21 cellular contexts compared by ENCODE assay signal in the genomic region with DNA sequence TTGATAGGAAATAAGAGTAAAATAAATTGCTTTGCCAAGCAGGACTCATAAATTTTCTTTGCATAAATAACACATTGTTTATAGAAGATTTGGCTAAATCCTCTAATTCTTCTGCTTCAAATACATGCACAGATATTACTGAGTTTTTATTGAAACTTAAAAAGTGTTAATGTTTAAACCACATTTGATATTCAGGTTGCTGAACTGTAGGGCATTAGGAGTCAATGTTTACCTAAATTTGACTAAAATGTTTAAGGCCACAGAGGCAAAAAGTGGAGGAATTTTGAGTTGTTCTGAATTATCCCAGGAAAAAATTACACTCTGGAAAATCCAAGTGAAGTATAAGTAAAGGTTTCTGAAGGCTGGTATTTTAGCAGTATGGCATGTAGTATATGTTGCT.
"Had no signal": no experiment of that assay in that cellular context is flagged by ENCODE, and none has a peak within 500 bp of the region (broad histone marks: within the 10 kb centered on the region; RNA-seq: fewer than 3 reads in every experiment).

No MANE protein-coding gene starts in this region.

- H3K4me3 ChIP-seq: MG63 had no signal

- H3K9me3 ChIP-seq: MG63 had no signal

- H3K27me3 ChIP-seq: MG63 had no signal

- DNase-seq: IMR-90, Karpas-422, KG1, NCI-H1092, NCI-H1105 treated with DMSO at 0.1 percent for 48 hours, NCI-H1417 treated with DMSO at 0.1 percent for 48 hours, NCI-H146, NCI-H1694 treated with DMSO at 0.1 percent for 48 hours, NCI-H1930, NCI-H2081 treated with DMSO at 0.1 percent for 48 hours, NCI-H2171, NCI-H226, NCI-H446, NCI-H524 treated with DMSO at 0.1 percent for 48 hours, NCI-H774, Right ventricle myocardium superior, SIG-M5, T-helper 1 cell had no signal

- ATAC-seq: Panc1, SK-N-SH treated with all-trans-retinoic acid at 6 μM for 48 hours had no signal
